8 cellular contexts compared by ENCODE assay signal in genomic region chr7:82443801-82444219, GRCh38. TPM values are rescaled to one million over a fixed set of nuclear protein-coding genes. Genes with fewer than 3 reads are reported as not detected.
DNase-seq lines count a peak whose midpoint lies in the region; ATAC-seq, FAIRE-seq and TF ChIP-seq lines count a peak whose summit lies in the region.

No MANE protein-coding gene starts in this region.

- BruUV-seq in PC-9 (replicated peaks; lab: Mats Ljungman, UMichigan) = no TSS peak

- CTCF ChIA-PET in PC-9 (lab: Charles Lee) = no interaction called here

- no peaks in the 10 kb centered on the region for H3K36me3 ChIP-seq in PC-9 (ENCODE audit: low read depth)

- H3K79me2 ChIP-seq in PC-9 (ENCODE audit: low read depth) = no peaks in the 10 kb centered on the region

- H3K9me2 ChIP-seq in PC-9 (ENCODE audit: insufficient read depth) = no peaks in the 10 kb centered on the region

- H3K4me1 ChIP-seq in PC-9 (replicated peaks; ENCODE audit: insufficient read depth) = peaks cover 12% of the 10 kb centered on the region; the same call in 1 of the 2 replicates

- no peaks in the 10 kb centered on the region for H4K20me1 ChIP-seq in PC-9 (ENCODE audit: insufficient read depth)

- DNase-seq in D721Med (ENCODE audit: insufficient read length, low spot score) = peak; percentile 45
- DNase-seq in HPDE6-E6E7 (ENCODE audit: extremely low spot score) = peak; percentile 34
- DNase-seq in PC-9 = peak in 1 of 2 experiments; percentile 66
- DNase-seq in coronary artery (ENCODE audit: low spot score) = peak; percentile 93
- DNase-seq in left colon = peak; percentile 50 to 68
- DNase-seq in stimulated activated CD8-positive, alpha-beta memory T cell treated with anti-CD3 and anti-CD28 coated beads, Interleukin-4, amount 100 ng/mL, for 48 hours = peak; percentile 20

- H3F3A ChIP-seq in PC-9 (ENCODE audit: insufficient read depth, low read depth) = peaks cover 7% of the 10 kb centered on the region; the same call in 1 of the 2 replicates

- H3K27ac ChIP-seq in PC-9 (no peak overlapping the region), coronary artery (peak overlapping the region; percentile 93 to 96)

- H3K9me3 ChIP-seq in PC-9 (ENCODE audit: insufficient read depth, low read depth) = no peaks in the 10 kb centered on the region

- no peak for TF ChIP-seq CTCF in D721Med (IDR thresholded peaks at IDR 0.05; ENCODE audit: insufficient read depth, missing control alignments)
- no peak for TF ChIP-seq CTCF in PC-9 (conservative IDR thresholded peaks at IDR 0.05)
- no peak for TF ChIP-seq CTCF in coronary artery (IDR thresholded peaks at IDR 0.05)

- FAIRE-seq in D721Med (lab: Jason Lieb, UNC) = no peak

- H3K27me3 ChIP-seq in PC-9 (ENCODE audit: insufficient read depth, low read depth) = no peaks in the 10 kb centered on the region

- ATAC-seq in left colon (peak; percentile 70), HG02884 (IDR thresholded peaks at IDR 0.05; ENCODE audit: unreplicated experiment) (no peak), HG02970 (IDR thresholded peaks at IDR 0.05; ENCODE audit: low FRiP score, unreplicated experiment) (no peak)

- intact Hi-C loops in PC-9 (cut with micrococcal nuclease; ENCODE audit: unreplicated experiment) = loop anchor here (1.0 to 10.0 kb wide), 3 partner anchors 128 to 949 kb away; no protein-coding TSS in a partner anchor
- intact Hi-C loops in left colon (cut with DNase I, micrococcal nuclease) = no loop called here

- H2AFZ ChIP-seq in PC-9 = peak overlapping the region; percentile 97

- peak overlapping the region; percentile 97 for H3K4me2 ChIP-seq in PC-9

- POLR2A ChIA-PET in PC-9 (lab: Charles Lee; ENCODE audit: unreplicated experiment) = no interaction called here

- H3K4me3 ChIP-seq in PC-9 (peak overlapping the region; percentile 95), coronary artery (peak overlapping the region; percentile 94)

RNA-seq across cellular contexts. Expression of gene CACNA2D1, which starts 0.2 kb away (rescaled TPM):
- total RNA-seq in PC-9 (2021) (2.5 and 3.2 TPM in 2 replicates), left colon (10 to 100 TPM in 1 of 2 donors, 1 to 10 TPM in 1; 2.5 to 10.9 TPM)
